ENCODE assay signal across 15 cellular contexts in the genomic region with DNA sequence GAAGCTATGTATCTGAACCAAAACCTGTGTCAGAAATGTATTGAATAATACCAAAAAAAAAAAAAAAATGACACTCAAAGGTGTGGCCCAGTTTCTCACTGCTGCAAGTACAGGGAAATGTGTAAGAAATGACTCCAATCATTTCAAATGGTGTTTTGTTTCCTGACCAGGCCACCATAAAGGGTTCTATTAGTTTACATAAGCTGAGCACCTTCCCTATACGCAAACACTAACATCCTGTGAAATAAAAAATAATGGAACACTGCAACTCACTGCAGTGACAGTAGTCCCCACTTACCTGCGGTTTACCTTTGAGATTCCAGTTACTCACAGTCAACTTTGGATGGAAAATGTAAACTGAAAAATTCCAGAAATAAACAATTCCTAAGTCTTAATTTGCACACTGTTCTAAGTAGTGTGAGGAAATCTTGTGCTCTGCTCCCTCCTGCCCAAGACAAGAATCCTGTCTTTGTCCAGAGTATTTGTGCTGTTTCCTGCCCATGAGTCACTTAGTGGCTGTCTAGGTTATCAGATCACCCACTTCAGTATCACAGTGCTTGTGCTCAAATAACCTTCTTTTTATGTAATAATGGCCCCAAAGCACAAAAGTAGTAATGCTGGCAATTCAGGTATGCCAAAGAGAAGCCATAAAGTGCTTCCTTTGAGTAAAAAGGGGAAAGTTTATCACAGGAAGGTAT.
DNase-seq lines count a peak whose midpoint lies in the region; ATAC-seq, FAIRE-seq and TF ChIP-seq lines count a peak whose summit lies in the region.
"Had no signal": no experiment of that assay in that cellular context is flagged by ENCODE, and none has a peak within 500 bp of the region (broad histone marks: within the 10 kb centered on the region; RNA-seq: fewer than 3 reads in every experiment).

No MANE protein-coding gene starts in this region.

- peak overlapping the region in 1 of 2 donors; percentile 26 for H3K9ac ChIP-seq in mucosa of rectum (ENCODE audit: low read depth in 1 of 2, low read length in 2 of 2)

- H3K9me3 ChIP-seq in mucosa of rectum (ENCODE audit: control insufficient read depth in 2 of 2, low read length in 2 of 2), result no peaks in the 10 kb centered on the region
- H3K9me3 ChIP-seq: gastroesophageal sphincter had no signal

- H3K4me3 ChIP-seq in bronchial epithelial cell (ENCODE audit: low read depth, low read length) (no peak overlapping the region), mucosa of rectum (ENCODE audit: low read length in 2 of 2) (peak overlapping the region; percentile 14 to 34)
- H3K4me3 ChIP-seq: gastroesophageal sphincter, GM23338 had no signal

- ATAC-seq in HG02970 (IDR thresholded peaks at IDR 0.05; ENCODE audit: low FRiP score, unreplicated experiment) (no peak), HG02884 (IDR thresholded peaks at IDR 0.05; ENCODE audit: unreplicated experiment) (no peak)
- ATAC-seq: gastroesophageal sphincter, GM23338 had no signal

- H3K36me3 ChIP-seq in bronchial epithelial cell (ENCODE audit: control insufficient read depth, insufficient read depth, low read length) (no peaks in the 10 kb centered on the region), mucosa of rectum (ENCODE audit: control insufficient read depth in 2 of 2, insufficient read depth in 2 of 2, low read length in 2 of 2) (no peaks in the 10 kb centered on the region)
- H3K36me3 ChIP-seq: gastroesophageal sphincter had no signal

- no peak for FAIRE-seq in bronchial epithelial cell (lab: Jason Lieb, UNC)
- FAIRE-seq in RCC 7860 (lab: Jason Lieb, UNC), result no peak

- H3K27me3 ChIP-seq in bronchial epithelial cell (ENCODE audit: control insufficient read depth, insufficient read depth, low read length) (no peaks in the 10 kb centered on the region), mucosa of rectum (ENCODE audit: control insufficient read depth in 2 of 2, insufficient read depth in 2 of 2, low read length in 2 of 2) (no peaks in the 10 kb centered on the region)
- H3K27me3 ChIP-seq: gastroesophageal sphincter had no signal

- DNase-seq in DMS153 treated with DMSO at 0.1 percent for 48 hours (lab: John Stamatoyannopoulos, UW; ENCODE audit: unreplicated experiment) (peak; percentile 95), NCI-H2196 (lab: John Stamatoyannopoulos, UW; ENCODE audit: unreplicated experiment) (peak; percentile 19), bronchial epithelial cell (ENCODE audit: low read depth) (peak; percentile 81), RCC 7860 (ENCODE audit: low spot score) (no peak)
- DNase-seq in activated naive CD4-positive, alpha-beta T cell treated with Interleukin-2 at 50 U/mL for 16 hours, result no peak
- DNase-seq: effector CD4-positive, alpha-beta T cell; NCI-H226; stimulated activated CD4-positive, alpha-beta T cell treated with anti-CD3 and anti-CD28 coated beads, Interleukin-2, amount 100 ng/mL, for 48 hours; T-helper 9 cell had no signal

- H3K4me1 ChIP-seq in mucosa of rectum (ENCODE audit: control insufficient read depth in 2 of 2, insufficient read depth in 2 of 2, low read length in 2 of 2), result peaks cover 16 to 31% of the 10 kb centered on the region in 2 donors
- H3K4me1 ChIP-seq: gastroesophageal sphincter had no signal

- H3K27ac ChIP-seq in mucosa of rectum (ENCODE audit: low read depth in 2 of 2, low read length in 2 of 2), result peak overlapping the region; percentile 77 to 83
- H3K27ac ChIP-seq: gastroesophageal sphincter, HL-60 had no signal

- TF ChIP-seq CTCF in bronchial epithelial cell (IDR thresholded peaks at IDR 0.05; ENCODE audit: insufficient read depth, low read length, severe bottlenecking), result no peak

Comparison
In these comparisons a context has a peak if more than half of its experiments do, and no peak if none do; other contexts are left out.
1. DNase-seq: peak in DMS153 treated with DMSO at 0.1 percent for 48 hours (single experiment), NCI-H2196 (single experiment) and bronchial epithelial cell (single experiment); none in activated naive CD4-positive, alpha-beta T cell treated with Interleukin-2 at 50 U/mL for 16 hours (single experiment) and RCC 7860 (single experiment).